Comparison of ENCODE assay signal across 1 cellular context in genomic region chr7:154864531-154864908, GRCh38.
TF ChIP-seq lines count a peak whose summit lies in the region.

No MANE protein-coding gene starts in this region.

TF ChIP-seq in GM12878, 131 proteins besides CTCF, POLR2A, EP300 and RAD21 (continued from another document):
- peak; percentile 97 for TF ChIP-seq ZNF592 (IDR thresholded peaks at IDR 0.05)
- peak; percentile 94 for TF ChIP-seq ZNF687 (IDR thresholded peaks at IDR 0.05)
- no peak for TF ChIP-seq YBX1 (IDR thresholded peaks at IDR 0.05)
- no peak for TF ChIP-seq EED (IDR thresholded peaks at IDR 0.05; ENCODE audit: low read depth)
- no peak for TF ChIP-seq ATF3 (IDR thresholded peaks at IDR 0.05; ENCODE audit: borderline replicate concordance, extremely low read depth, low read depth, low read length)
- TF ChIP-seq NR2F1 (conservative IDR thresholded peaks at IDR 0.05) = no peak
- TF ChIP-seq ZSCAN29 (IDR thresholded peaks at IDR 0.05) = no peak
- TF ChIP-seq MEF2B (IDR thresholded peaks at IDR 0.05; ENCODE audit: partially characterized antibody, poor library complexity, severe bottlenecking) = peak; percentile 59
